25 cellular contexts compared by ENCODE assay signal in genomic region chr15:73748731-73749130, GRCh38. TPM values are rescaled to one million over a fixed set of nuclear protein-coding genes. Genes with fewer than 3 reads are reported as not detected.
DNase-seq lines count a peak whose midpoint lies in the region; FAIRE-seq and TF ChIP-seq lines count a peak whose summit lies in the region.
"Had no signal": no experiment of that assay in that cellular context is flagged by ENCODE, and none has a peak within 500 bp of the region (broad histone marks: within the 10 kb centered on the region; RNA-seq: fewer than 3 reads in every experiment).

No MANE protein-coding gene starts in this region.

- no peaks in the 10 kb centered on the region for H3K36me3 Mint-ChIP-seq in neural progenitor cell
- H3K36me3 Mint-ChIP-seq: CD4-positive, alpha-beta memory T cell had no signal

- FAIRE-seq in bronchial epithelial cell (lab: Jason Lieb, UNC): peak; percentile 28
- FAIRE-seq: RCC 7860 had no signal

- H3K27me3 ChIP-seq in bronchial epithelial cell (ENCODE audit: control insufficient read depth, insufficient read depth, low read length): peaks cover 26% of the 10 kb centered on the region
- H3K27me3 ChIP-seq in neural progenitor cell: peaks cover 35% of the 10 kb centered on the region

- H3K27ac Mint-ChIP-seq in neural progenitor cell: peak overlapping the region; percentile 53
- H3K27ac Mint-ChIP-seq: CD4-positive, alpha-beta memory T cell; HFFc6 had no signal

- TF ChIP-seq POLR2A in erythroblast (IDR thresholded peaks at IDR 0.05; ENCODE audit: low read length): no peak

- H3K4me2 ChIP-seq in neural progenitor cell: peak overlapping the region; percentile 52
- H3K4me2 ChIP-seq: BLaER1 treated with 17β-estradiol and CSF1 and Interleukin-3, amounts not matched to agents 10 nM and 100 nM had no signal

- H3K4me3 ChIP-seq in bronchial epithelial cell (ENCODE audit: low read depth, low read length) (no peak overlapping the region), neural progenitor cell (no peak overlapping the region)
- H3K4me3 ChIP-seq: BLaER1 treated with 17β-estradiol and CSF1 and Interleukin-3, amounts not matched to agents 10 nM and 100 nM; SJSA1 had no signal

- H3K27me3 Mint-ChIP-seq in neural progenitor cell (ENCODE audit: insufficient read depth, low read depth): peaks cover 12% of the 10 kb centered on the region

- no peak overlapping the region for H3K27ac ChIP-seq in neural progenitor cell
- H3K27ac ChIP-seq: 22Rv1; BLaER1 treated with 17β-estradiol and CSF1 and Interleukin-3, amounts not matched to agents 10 nM and 100 nM; SJSA1 had no signal

- H3K36me3 ChIP-seq in bronchial epithelial cell (ENCODE audit: control insufficient read depth, insufficient read depth, low read length): no peaks in the 10 kb centered on the region
- no peaks in the 10 kb centered on the region for H3K36me3 ChIP-seq in neural progenitor cell
- H3K36me3 ChIP-seq: BLaER1 treated with 17β-estradiol and CSF1 and Interleukin-3, amounts not matched to agents 10 nM and 100 nM; SJSA1 had no signal

- H3K9me3 Mint-ChIP-seq in neural progenitor cell: no peaks in the 10 kb centered on the region
- H3K9me3 Mint-ChIP-seq: CD4-positive, alpha-beta memory T cell; HFFc6 had no signal

- no peak overlapping the region for H2AFZ ChIP-seq in neural progenitor cell (replicated peaks)

- H3F3A ChIP-seq in neural progenitor cell (ENCODE audit: low read depth): peaks cover 19% of the 10 kb centered on the region

- peaks cover 19% of the 10 kb centered on the region for H4K20me1 ChIP-seq in neural progenitor cell (ENCODE audit: low read depth)

- peaks cover 72% of the 10 kb centered on the region for H3K4me1 Mint-ChIP-seq in neural progenitor cell

- H3K4me1 ChIP-seq in neural progenitor cell: peaks cover 47% of the 10 kb centered on the region

- H3K4me3 Mint-ChIP-seq in neural progenitor cell: peak overlapping the region; percentile 58
- H3K4me3 Mint-ChIP-seq: CD4-positive, alpha-beta memory T cell; HFFc6 had no signal

- no peak for TF ChIP-seq CTCF in bronchial epithelial cell (IDR thresholded peaks at IDR 0.05; ENCODE audit: insufficient read depth, low read length, severe bottlenecking)
- no peak for TF ChIP-seq CTCF in neural progenitor cell (IDR thresholded peaks at IDR 0.05)

- H3K79me2 ChIP-seq in neural progenitor cell (ENCODE audit: low read depth): no peaks in the 10 kb centered on the region

- no peak overlapping the region for H3K9ac ChIP-seq in neural progenitor cell
- H3K9ac ChIP-seq: BLaER1 treated with 17β-estradiol and CSF1 and Interleukin-3, amounts not matched to agents 10 nM and 100 nM had no signal

- DNase-seq in DMS 273 (lab: John Stamatoyannopoulos, UW; ENCODE audit: unreplicated experiment): peak; percentile 78
- no peak for DNase-seq in DMS 273 treated with DMSO at 0.1 percent for 48 hours (lab: John Stamatoyannopoulos, UW)
- DNase-seq in NCI-H1694 (lab: John Stamatoyannopoulos, UW): peak; percentile 65
- DNase-seq in bronchial epithelial cell (ENCODE audit: low read depth): no peak
- no peak for DNase-seq in neural progenitor cell (ENCODE audit: low spot score)
- DNase-seq in COLO668 (lab: John Stamatoyannopoulos, UW; ENCODE audit: unreplicated experiment): no peak
- DNase-seq in erythroblast (lab: John Stamatoyannopoulos, UW): no peak
- no peak for DNase-seq in HuH-7 (ENCODE audit: low spot score)
- DNase-seq: ACHN; Calu3; CD4-positive, alpha-beta memory T cell; DMS79; H7; HFFc6; KBM-7; NCI-H1092 treated with DMSO at 0.1 percent for 48 hours; NCI-H2081 treated with DMSO at 0.1 percent for 48 hours; NCI-H345; NCI-H526; OCI-M1 had no signal

- no peaks in the 10 kb centered on the region for H3K9me3 ChIP-seq in neural progenitor cell (ENCODE audit: low read depth)
- H3K9me3 ChIP-seq: BLaER1 treated with 17β-estradiol and CSF1 and Interleukin-3, amounts not matched to agents 10 nM and 100 nM; SJSA1 had no signal

RNA-seq across cellular contexts. Expression of gene INSYN1, which starts 4.4 kb away (rescaled TPM):
- total RNA-seq in bronchial epithelial cell (under 0.01 and 1.2 TPM in 2 replicates), neural progenitor cell (ENCODE audit: low replicate concordance) (0.17 and 1.1 TPM in 2 replicates)
- total RNA-seq: Calu3; CD4-positive, alpha-beta memory T cell; SJSA1; T-helper 1 cell treated with Interleukin-12 subunit alpha and Interleukin-12 subunit beta and Interleukin-4 antibody, amounts not matched to agents 30 ng/mL and 1 ng/mL, for 36 hours had no signal

Comparison
In these comparisons a context has a peak if more than half of its experiments do, and no peak if none do; other contexts are left out.
1. DNase-seq: peak in DMS 273 (single experiment) and NCI-H1694 (single experiment); none in DMS 273 treated with DMSO at 0.1 percent for 48 hours (single experiment), bronchial epithelial cell (single experiment), neural progenitor cell (single experiment), COLO668 (single experiment), erythroblast (0 of 2) and HuH-7 (single experiment).